Comparison of ENCODE assay signal across 7 cellular contexts in the genomic region with DNA sequence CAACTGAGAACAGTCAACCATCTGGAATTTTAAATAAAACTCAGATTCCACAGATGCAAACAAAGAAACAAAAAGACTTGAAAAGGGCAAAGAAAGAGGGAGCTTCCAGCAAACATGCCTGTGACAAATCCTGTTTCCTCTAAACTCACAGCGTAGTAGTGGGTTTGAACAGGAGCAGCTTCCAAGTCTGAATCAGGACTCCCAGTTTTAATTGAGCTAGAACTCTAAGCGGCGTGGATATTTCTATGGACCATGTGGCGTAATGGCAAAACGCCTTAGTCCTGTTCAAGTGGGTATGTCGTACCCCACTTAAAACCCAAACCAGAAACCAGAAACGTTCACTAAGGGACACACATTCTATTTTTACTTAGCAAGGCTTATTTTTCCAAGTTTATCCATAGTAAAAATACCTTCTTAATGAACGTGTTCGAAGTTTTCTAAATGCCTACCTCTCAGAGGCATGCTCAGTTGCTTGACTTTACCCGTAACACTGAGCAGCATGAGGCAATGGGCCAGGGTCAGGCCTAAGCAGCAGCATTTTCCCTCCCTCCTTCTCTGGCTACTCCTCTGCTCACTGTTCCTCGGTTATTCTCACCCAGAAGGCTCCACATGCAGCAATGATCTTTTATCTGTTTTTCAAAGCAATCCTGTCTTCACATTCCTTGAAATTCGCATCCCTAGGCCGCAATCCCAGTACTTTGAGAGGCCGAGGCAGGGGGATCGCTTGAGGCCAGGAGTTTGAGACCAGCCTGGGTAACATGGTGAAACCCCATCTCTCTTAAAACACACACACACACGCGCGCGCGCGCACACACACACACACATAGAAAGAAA.
DNase-seq lines count a peak whose midpoint lies in the region; TF ChIP-seq lines count a peak whose summit lies in the region.

No MANE protein-coding gene starts in this region.

- no peaks in the 10 kb centered on the region for H3K9me3 Mint-ChIP-seq in Caco-2 (ENCODE audit: unreplicated experiment)

- H3K36me3 ChIP-seq in iPS-18a (ENCODE audit: control insufficient read depth, low read depth, low read length) (no peaks in the 10 kb centered on the region), Caco-2 (ENCODE audit: control insufficient read depth, insufficient read depth, low read length) (no peaks in the 10 kb centered on the region)

- TF ChIP-seq CTCF in GM13976 (IDR thresholded peaks at IDR 0.05; ENCODE audit: borderline replicate concordance, control extremely low read depth, extremely low read depth, insufficient read depth, missing control alignments): no peak
- no peak for TF ChIP-seq CTCF in Caco-2 (IDR thresholded peaks at IDR 0.05; ENCODE audit: insufficient read depth in 1 of 2, low read depth in 1 of 2, low read length in 1 of 2, severe bottlenecking in 1 of 2, unreplicated experiment in 1 of 2)

- H3K4me1 Mint-ChIP-seq in Caco-2 (ENCODE audit: low read depth, unreplicated experiment): peaks cover 11% of the 10 kb centered on the region

- H3K27me3 ChIP-seq in iPS-18a (ENCODE audit: control insufficient read depth, insufficient read depth, low read length) (no peaks in the 10 kb centered on the region), Caco-2 (replicated peaks; ENCODE audit: control insufficient read depth, insufficient read depth, low read length) (no peaks in the 10 kb centered on the region)

- H3K27ac Mint-ChIP-seq in Caco-2 (ENCODE audit: unreplicated experiment): no peak overlapping the region

- intact Hi-C loops in Caco-2 (cut with micrococcal nuclease; ENCODE audit: unreplicated experiment): no loop called here

- H3K36me3 Mint-ChIP-seq in Caco-2 (ENCODE audit: insufficient read depth, unreplicated experiment): peaks cover 6% of the 10 kb centered on the region

- no peak overlapping the region for H3K4me3 Mint-ChIP-seq in Caco-2 (ENCODE audit: unreplicated experiment)

- H3K27ac ChIP-seq in iPS-18a (ENCODE audit: low read length): peak overlapping the region; percentile 10

- DNase-seq in HS-27A (ENCODE audit: low read depth) (peak; percentile 23), amniotic stem cell (lab: John Stamatoyannopoulos, UW) (peak; percentile 65), stromal cell of bone marrow (ENCODE audit: low read depth) (peak; percentile 36), GM13976 (ENCODE audit: low spot score) (no peak), Caco-2 (no peak), HK-2 (ENCODE audit: unreplicated experiment) (no peak)

- in situ Hi-C loops in GM13976 (cut with MboI; ENCODE audit: low sequenced_read_pairs, unreplicated experiment): no loop called here

- CTCF ChIA-PET in Caco-2 (lab: Charles Lee): interaction anchor here (0.5 to 0.6 kb wide), 2 partner anchors 68 to 93 kb away, joined by 3 read pairs; no protein-coding TSS in a partner anchor

- H3K4me3 ChIP-seq in iPS-18a (ENCODE audit: low read length) (no peak overlapping the region), Caco-2 (ENCODE audit: low read depth, low read length) (no peak overlapping the region)

- H3K9me3 ChIP-seq in iPS-18a (ENCODE audit: control insufficient read depth, low read depth, low read length) (no peaks in the 10 kb centered on the region), Caco-2 (no peaks in the 10 kb centered on the region)

- no TSS peak for BruUV-seq in Caco-2 (replicated peaks; lab: Mats Ljungman, UMichigan)

- peak overlapping the region; percentile 4 for H3K9ac ChIP-seq in iPS-18a (ENCODE audit: low read length)

- POLR2A ChIA-PET in Caco-2 (lab: Charles Lee): no interaction called here

- H3K27me3 Mint-ChIP-seq in Caco-2 (ENCODE audit: insufficient read depth, unreplicated experiment): no peaks in the 10 kb centered on the region

- H3K4me1 ChIP-seq in iPS-18a (ENCODE audit: control insufficient read depth, low read depth, low read length) (peaks cover 34% of the 10 kb centered on the region), Caco-2 (peaks cover 9% of the 10 kb centered on the region; the same call in 1 of the 2 replicates)

Comparison
In these comparisons a context has a peak if more than half of its experiments do, and no peak if none do; other contexts are left out.
1. DNase-seq: peak in HS-27A (single experiment), amniotic stem cell (single experiment) and stromal cell of bone marrow (single experiment); none in GM13976 (single experiment), Caco-2 (0 of 2) and HK-2 (single experiment).